ENCODE assay signal across 18 cellular contexts in the genomic region with DNA sequence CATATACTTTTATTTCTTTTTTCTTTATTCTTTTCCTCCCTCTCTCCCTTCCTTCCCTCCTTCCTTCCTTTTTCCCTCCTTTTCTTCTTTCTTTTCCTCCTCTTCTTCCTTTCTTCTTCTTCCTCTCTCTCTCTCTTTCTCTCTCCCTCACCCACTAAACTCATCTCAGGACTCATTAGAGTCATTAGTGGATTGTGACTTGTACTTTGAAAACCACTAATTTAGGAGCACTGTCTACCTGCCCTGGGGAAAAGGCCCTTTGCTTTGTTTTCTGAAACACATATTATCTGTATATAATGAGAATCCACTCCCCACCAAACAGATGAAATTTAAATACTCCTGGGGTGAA.
DNase-seq lines count a peak whose midpoint lies in the region; ATAC-seq and TF ChIP-seq lines count a peak whose summit lies in the region.
"Had no signal": no experiment of that assay in that cellular context is flagged by ENCODE, and none has a peak within 500 bp of the region (broad histone marks: within the 10 kb centered on the region; RNA-seq: fewer than 3 reads in every experiment).

No MANE protein-coding gene starts in this region.

- no peaks in the 10 kb centered on the region for H3K79me2 ChIP-seq in DOHH2 (ENCODE audit: control insufficient read depth, low read length)

- H3K4me3 Mint-ChIP-seq in CD4-positive, alpha-beta memory T cell = peak overlapping the region in 5 of 8 donors; percentile 7 to 61 (median 10)
- peak overlapping the region; percentile 24 for H3K4me3 Mint-ChIP-seq in activated CD8-positive, alpha-beta T cell treated with anti-CD3 and anti-CD28 coated beads for 36 hours
- peak overlapping the region; percentile 18 to 81 (median 66) for H3K4me3 Mint-ChIP-seq in naive thymus-derived CD4-positive, alpha-beta T cell
- H3K4me3 Mint-ChIP-seq: nephron had no signal

- peak overlapping the region; percentile 53 to 94 (median 85) for H3K27ac Mint-ChIP-seq in CD4-positive, alpha-beta memory T cell
- H3K27ac Mint-ChIP-seq in activated CD8-positive, alpha-beta T cell treated with anti-CD3 and anti-CD28 coated beads for 36 hours = peak overlapping the region; percentile 96
- peak overlapping the region; percentile 71 to 99 (median 96) for H3K27ac Mint-ChIP-seq in naive thymus-derived CD4-positive, alpha-beta T cell

- intact Hi-C loops in CD4-positive, alpha-beta memory T cell (cut with micrococcal nuclease) = no loop called here
- intact Hi-C loops in activated CD8-positive, alpha-beta T cell treated with anti-CD3 and anti-CD28 coated beads for 36 hours (cut with micrococcal nuclease) = no loop called here
- intact Hi-C loops in naive thymus-derived CD4-positive, alpha-beta T cell (cut with micrococcal nuclease) = no loop called here
- intact Hi-C loops in left lung (cut with DNase I) = no loop called here

- H3K4me2 ChIP-seq in DOHH2 (ENCODE audit: low read length) = peak overlapping the region; percentile 64
- H3K4me2 ChIP-seq: SK-N-SH had no signal

- ATAC-seq in activated CD8-positive, alpha-beta T cell treated with anti-CD3 and anti-CD28 coated beads for 36 hours = no peak
- no peak for ATAC-seq in naive thymus-derived CD4-positive, alpha-beta T cell
- ATAC-seq in GM18870 (IDR thresholded peaks at IDR 0.05; ENCODE audit: unreplicated experiment) = no peak
- ATAC-seq in left lung = no peak
- no peak for ATAC-seq in HG02981 (IDR thresholded peaks at IDR 0.05; ENCODE audit: unreplicated experiment)
- ATAC-seq: heart right ventricle had no signal

- H3K27me3 ChIP-seq in CD4-positive, alpha-beta memory T cell (ENCODE audit: insufficient read depth, low read length) = no peaks in the 10 kb centered on the region
- H3K27me3 ChIP-seq in DOHH2 (ENCODE audit: control insufficient read depth, low read length) (no peaks in the 10 kb centered on the region), left lung (no peaks in the 10 kb centered on the region)
- H3K27me3 ChIP-seq in naive thymus-derived CD4-positive, alpha-beta T cell (ENCODE audit: control insufficient read depth in 2 of 2, insufficient read depth in 2 of 2, low read length in 2 of 2) = no peaks in the 10 kb centered on the region
- H3K27me3 ChIP-seq: heart right ventricle, Peyer's patch, testis had no signal

- no peak overlapping the region for H3K27ac ChIP-seq in CD4-positive, alpha-beta memory T cell (ENCODE audit: low read depth, low read length)
- no peak overlapping the region for H3K27ac ChIP-seq in DOHH2 (ENCODE audit: low read depth, low read length)
- H3K27ac ChIP-seq in naive thymus-derived CD4-positive, alpha-beta T cell (ENCODE audit: low read depth, low read length) = peak overlapping the region; percentile 71
- H3K27ac ChIP-seq in left lung = no peak overlapping the region
- H3K27ac ChIP-seq: heart right ventricle, prostate gland, testis had no signal

- no peaks in the 10 kb centered on the region for H3K9me3 Mint-ChIP-seq in CD4-positive, alpha-beta memory T cell
- no peaks in the 10 kb centered on the region for H3K9me3 Mint-ChIP-seq in activated CD8-positive, alpha-beta T cell treated with anti-CD3 and anti-CD28 coated beads for 36 hours
- H3K9me3 Mint-ChIP-seq in naive thymus-derived CD4-positive, alpha-beta T cell = no peaks in the 10 kb centered on the region
- H3K9me3 Mint-ChIP-seq: nephron had no signal

- DNase-seq in CD4-positive, alpha-beta memory T cell = no peak
- DNase-seq in activated CD8-positive, alpha-beta T cell treated with anti-CD3 and anti-CD28 coated beads for 36 hours = no peak
- DNase-seq in naive thymus-derived CD4-positive, alpha-beta T cell = no peak
- DNase-seq in left lung = no peak
- DNase-seq: activated gamma-delta T cell, GF-D8, heart right ventricle, Kasumi-1, NCI-H1417 treated with DMSO at 0.1 percent for 48 hours, NCI-H748 treated with DMSO at 0.1 percent for 48 hours, SK-N-SH, testis had no signal

- no peaks in the 10 kb centered on the region for H3K9me2 ChIP-seq in DOHH2 (replicated peaks; ENCODE audit: control insufficient read depth, low read length)
- H3K9me2 ChIP-seq: SK-N-SH had no signal

- H3K36me3 Mint-ChIP-seq in CD4-positive, alpha-beta memory T cell = no peaks in the 10 kb centered on the region
- no peaks in the 10 kb centered on the region for H3K36me3 Mint-ChIP-seq in activated CD8-positive, alpha-beta T cell treated with anti-CD3 and anti-CD28 coated beads for 36 hours (ENCODE audit: low read depth)
- H3K36me3 Mint-ChIP-seq in naive thymus-derived CD4-positive, alpha-beta T cell = no peaks in the 10 kb centered on the region

- H3K4me1 ChIP-seq in CD4-positive, alpha-beta memory T cell (ENCODE audit: insufficient read depth, low read length) = peaks cover 49% of the 10 kb centered on the region
- H3K4me1 ChIP-seq in DOHH2 (ENCODE audit: control insufficient read depth, low read length) (peaks cover 48% of the 10 kb centered on the region), left lung (no peaks in the 10 kb centered on the region)
- peaks cover 10 to 63% of the 10 kb centered on the region in 2 donors for H3K4me1 ChIP-seq in naive thymus-derived CD4-positive, alpha-beta T cell (ENCODE audit: control insufficient read depth in 2 of 2, insufficient read depth in 2 of 2, low read length in 2 of 2)
- H3K4me1 ChIP-seq: Peyer's patch, prostate gland had no signal

- no peak for TF ChIP-seq CTCF in DOHH2 (IDR thresholded peaks at IDR 0.05; ENCODE audit: low read depth, low read length, poor library complexity, severe bottlenecking)
- TF ChIP-seq CTCF in activated CD8-positive, alpha-beta T cell treated with anti-CD3 and anti-CD28 coated beads for 36 hours (IDR thresholded peaks at IDR 0.05) = no peak
- TF ChIP-seq CTCF in left lung (IDR thresholded peaks at IDR 0.05) = no peak

- H3K4me3 ChIP-seq in CD4-positive, alpha-beta memory T cell (ENCODE audit: low read length in 2 of 2) = no peak overlapping the region
- H3K4me3 ChIP-seq in DOHH2 (ENCODE audit: low read length) = no peak overlapping the region
- no peak overlapping the region for H3K4me3 ChIP-seq in naive thymus-derived CD4-positive, alpha-beta T cell (ENCODE audit: low read length)
- H3K4me3 ChIP-seq in left lung = no peak overlapping the region
- H3K4me3 ChIP-seq: heart right ventricle, Peyer's patch, prostate gland, testis had no signal

- no peaks in the 10 kb centered on the region for H3F3A ChIP-seq in DOHH2 (ENCODE audit: control insufficient read depth, insufficient read depth)

- no peaks in the 10 kb centered on the region for H4K20me1 ChIP-seq in DOHH2 (ENCODE audit: control insufficient read depth, insufficient read depth, low read depth, low read length)

- CTCF ChIA-PET in CD4-positive, alpha-beta memory T cell (lab: Charles Lee; ENCODE audit: partially characterized antibody) = interaction anchor here (3.4 kb wide), 1 partner anchor 10 kb away, joined by 16 read pairs; no protein-coding TSS in a partner anchor
- CTCF ChIA-PET in activated CD8-positive, alpha-beta T cell treated with anti-CD3 and anti-CD28 coated beads for 36 hours (lab: Charles Lee) = interaction anchor here (0.6 to 3.3 kb wide), 3 partner anchors 8 to 17 kb away, joined by 3 to 11 read pairs (median 4); no protein-coding TSS in a partner anchor
- CTCF ChIA-PET in naive thymus-derived CD4-positive, alpha-beta T cell (lab: Charles Lee) = interaction anchor here (0.7 to 3.4 kb wide), 4 partner anchors 8 to 17 kb away, joined by 3 to 20 read pairs (median 4); no protein-coding TSS in a partner anchor

- POLR2A ChIA-PET in CD4-positive, alpha-beta memory T cell (lab: Charles Lee; ENCODE audit: partially characterized antibody) = interaction anchor here (0.9 to 6.1 kb wide), 2 partner anchors 10 to 81 kb away, joined by 3 to 57 read pairs; no protein-coding TSS in a partner anchor
- POLR2A ChIA-PET in activated CD8-positive, alpha-beta T cell treated with anti-CD3 and anti-CD28 coated beads for 36 hours (lab: Charles Lee) = interaction anchor here (0.7 to 3.8 kb wide), 4 partner anchors 11 to 37 kb away, joined by 3 to 39 read pairs (median 4); no protein-coding TSS in a partner anchor
- POLR2A ChIA-PET in naive thymus-derived CD4-positive, alpha-beta T cell (lab: Charles Lee) = interaction anchor here (1.0 to 5.4 kb wide), 8 partner anchors 8 to 173 kb away, joined by 3 to 90 read pairs (median 4); a partner anchor contains a TSS

- no peaks in the 10 kb centered on the region for H3K9me3 ChIP-seq in CD4-positive, alpha-beta memory T cell (ENCODE audit: control insufficient read depth in 1 of 2, low read length in 2 of 2)
- H3K9me3 ChIP-seq in DOHH2 (ENCODE audit: control insufficient read depth, insufficient read depth, low read length) (no peaks in the 10 kb centered on the region), left lung (no peaks in the 10 kb centered on the region)
- H3K9me3 ChIP-seq in naive thymus-derived CD4-positive, alpha-beta T cell (ENCODE audit: control insufficient read depth in 2 of 3, low read length in 3 of 3) = no peaks in the 10 kb centered on the region
- H3K9me3 ChIP-seq: heart right ventricle, Peyer's patch, prostate gland, SK-N-SH, testis had no signal

- no peaks in the 10 kb centered on the region for H3K27me3 Mint-ChIP-seq in CD4-positive, alpha-beta memory T cell
- H3K27me3 Mint-ChIP-seq in activated CD8-positive, alpha-beta T cell treated with anti-CD3 and anti-CD28 coated beads for 36 hours = no peaks in the 10 kb centered on the region
- H3K27me3 Mint-ChIP-seq in naive thymus-derived CD4-positive, alpha-beta T cell = no peaks in the 10 kb centered on the region

- H3K36me3 ChIP-seq in CD4-positive, alpha-beta memory T cell (ENCODE audit: insufficient read depth, low read length) = no peaks in the 10 kb centered on the region
- H3K36me3 ChIP-seq in DOHH2 (ENCODE audit: control insufficient read depth, low read length) (no peaks in the 10 kb centered on the region), left lung (no peaks in the 10 kb centered on the region)
- H3K36me3 ChIP-seq in naive thymus-derived CD4-positive, alpha-beta T cell (ENCODE audit: control insufficient read depth in 2 of 3, insufficient read depth in 3 of 3, low read length in 3 of 3) = no peaks in the 10 kb centered on the region
- H3K36me3 ChIP-seq: heart right ventricle, Peyer's patch, prostate gland had no signal

- peaks cover 31 to 75% (median 47%) of the 10 kb centered on the region in 4 donors for H3K4me1 Mint-ChIP-seq in CD4-positive, alpha-beta memory T cell
- H3K4me1 Mint-ChIP-seq in activated CD8-positive, alpha-beta T cell treated with anti-CD3 and anti-CD28 coated beads for 36 hours (ENCODE audit: low read depth) = peaks cover 71% of the 10 kb centered on the region
- peaks cover 45 to 78% (median 71%) of the 10 kb centered on the region in 7 donors for H3K4me1 Mint-ChIP-seq in naive thymus-derived CD4-positive, alpha-beta T cell

Comparison
In these comparisons a context has a peak if more than half of its experiments do, and no peak if none do; other contexts are left out.
1. H3K4me3 Mint-ChIP-seq: peak in every context shown above with its lines; median percentile 66 in naive thymus-derived CD4-positive, alpha-beta T cell; 24 in activated CD8-positive, alpha-beta T cell treated with anti-CD3 and anti-CD28 coated beads for 36 hours; 10 in CD4-positive, alpha-beta memory T cell.